8 cellular contexts compared by ENCODE assay signal in the genomic region with DNA sequence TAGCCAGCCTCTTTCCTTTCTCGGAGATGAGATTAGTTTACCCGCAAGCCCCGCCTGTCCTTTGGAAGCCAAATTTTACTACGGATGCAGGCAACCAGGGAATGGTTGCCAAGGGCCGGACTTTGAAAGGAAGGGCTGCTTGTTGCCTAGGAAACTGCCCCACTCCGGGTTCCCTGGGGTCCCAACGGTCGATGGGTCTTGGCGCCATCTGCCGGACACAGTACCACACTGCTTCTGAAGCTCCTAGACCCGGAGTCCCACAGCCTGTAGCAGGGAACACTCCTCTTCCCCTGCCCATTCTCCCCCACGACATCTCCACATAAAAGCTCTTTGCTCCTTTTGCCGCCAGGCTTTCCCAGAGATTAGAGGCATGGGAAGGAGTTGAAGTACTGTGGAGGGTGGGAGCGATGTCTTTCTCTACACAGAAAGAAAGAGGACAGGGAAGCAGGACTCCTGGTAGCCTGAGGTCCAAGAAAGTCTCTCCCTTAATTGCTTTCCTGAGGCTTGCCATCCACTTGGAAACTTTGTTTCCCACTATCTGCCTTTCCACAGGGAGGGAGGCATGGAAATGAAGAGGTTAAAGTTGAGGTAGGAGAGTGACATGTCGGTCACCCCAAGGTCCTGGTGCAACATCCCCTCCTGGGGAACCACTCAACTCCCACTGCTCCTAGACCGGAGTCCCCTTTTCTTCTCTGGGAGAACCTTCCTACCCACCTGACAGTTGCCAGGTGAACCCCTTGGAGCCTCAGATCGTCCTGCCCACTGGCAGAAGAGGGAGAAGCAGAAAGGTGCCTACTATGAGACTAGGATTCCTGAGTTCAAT. TPM values are rescaled to one million over a fixed set of nuclear protein-coding genes. Genes with fewer than 3 reads are reported as not detected.
DNase-seq lines count a peak whose midpoint lies in the region; FAIRE-seq and TF ChIP-seq lines count a peak whose summit lies in the region.

No MANE protein-coding gene starts in this region.

- dilution Hi-C loops in mammary epithelial cell (cut with HindIII; ENCODE audit: low sequenced_read_pairs) = no loop called here
- dilution Hi-C loops in keratinocyte (cut with MboI; ENCODE audit: extremely low pct_ligation_motif_present, low sequenced_read_pairs) = no loop called here

- H3K9me1 ChIP-seq in keratinocyte (ENCODE audit: control insufficient read depth, extremely low read depth, insufficient read depth, low read length) = no peaks in the 10 kb centered on the region

- no peak overlapping the region for H3K4me3 ChIP-seq in mammary epithelial cell (replicated peaks in 1 of 3; ENCODE audit: insufficient read depth in 1 of 3, low read depth in 2 of 3, low read length in 3 of 3)
- no peak overlapping the region for H3K4me3 ChIP-seq in keratinocyte (ENCODE audit: control insufficient read depth in 2 of 3, extremely low read depth in 1 of 3, insufficient read depth in 2 of 3, low read depth in 1 of 3, low read length in 3 of 3)

- CTCF ChIA-PET in HEK293T (lab: Yijun Ruan, JAX) = interaction anchor here (0.7 to 5.7 kb wide), 11 partner anchors 10 to 43 kb away, joined by 3 to 122 read pairs (median 7); a partner anchor contains a TSS
- CTCF ChIA-PET in mammary epithelial cell (lab: Charles Lee; ENCODE audit: low non-redundant PET) = interaction anchor here (0.8 to 2.8 kb wide), 3 partner anchors 27 to 40 kb away, joined by 3 to 17 read pairs (median 15); no protein-coding TSS in a partner anchor

- H3K36me3 ChIP-seq in mammary epithelial cell (ENCODE audit: insufficient read depth, low read length) (no peaks in the 10 kb centered on the region), keratinocyte (ENCODE audit: control insufficient read depth in 2 of 2, extremely low read depth in 1 of 2, insufficient read depth in 2 of 2, low read length in 2 of 2) (no peaks in the 10 kb centered on the region)

- POLR2A ChIA-PET in HEK293T (lab: Yijun Ruan, JAX) = interaction anchor here (1.1 to 2.0 kb wide), 2 partner anchors 40 to 44 kb away, joined by 3 to 9 read pairs; a partner anchor contains a TSS

- H3K4me2 ChIP-seq in mammary epithelial cell (ENCODE audit: insufficient read depth, low read depth, low read length) = no peak overlapping the region
- no peak overlapping the region for H3K4me2 ChIP-seq in keratinocyte (ENCODE audit: control insufficient read depth, extremely low read depth, insufficient read depth, low read depth, low read length)

- H3K27me3 ChIP-seq in mammary epithelial cell (ENCODE audit: insufficient read depth, low read length) (no peaks in the 10 kb centered on the region), keratinocyte (ENCODE audit: control insufficient read depth, extremely low read depth, insufficient read depth, low read length) (peaks cover 16% of the 10 kb centered on the region)

- H3K27ac ChIP-seq in VCaP (no peak overlapping the region), mammary epithelial cell (ENCODE audit: insufficient read depth, low read depth, low read length) (no peak overlapping the region), keratinocyte (ENCODE audit: control insufficient read depth, insufficient read depth, low read length) (no peak overlapping the region)

- FAIRE-seq in G401.6 (lab: Jason Lieb, UNC) = peak; percentile 84
- FAIRE-seq in keratinocyte (lab: Jason Lieb, UNC) = no peak

- 16% methylated on average over 14 of the region's 17 CpGs for WGBS in mammary epithelial cell (ENCODE audit: low coverage, missing lambda C conversion rate)

- DNase-seq in HEK293T (ENCODE audit: extremely low spot score) = peak; percentile 93
- DNase-seq in NCI-H1930 (lab: John Stamatoyannopoulos, UW) = peak; percentile 54 to 76
- peak; percentile 39 for DNase-seq in mammary epithelial cell
- no peak for DNase-seq in keratinocyte (ENCODE audit: low read depth, low spot score)
- peak; percentile 64 for DNase-seq in stimulated activated CD4-positive, alpha-beta T cell treated with anti-CD3 and anti-CD28 coated beads, Interleukin-1b, Interleukin-23, amount 100 ng/mL, for 48 hours
- no peak for DNase-seq in NCI-H187 treated with DMSO at 0.1 percent for 48 hours (lab: John Stamatoyannopoulos, UW)

- H4K20me1 ChIP-seq in mammary epithelial cell (ENCODE audit: insufficient read depth, low read length) (no peaks in the 10 kb centered on the region), keratinocyte (ENCODE audit: control insufficient read depth, extremely low read depth, insufficient read depth, low read length) (no peaks in the 10 kb centered on the region)

- peak; percentile 95 for TF ChIP-seq CTCF in VCaP (conservative IDR thresholded peaks at IDR 0.05)
- peak; percentile 75 to 89 for TF ChIP-seq CTCF in mammary epithelial cell (conservative IDR thresholded peaks at IDR 0.05 in 1 of 2, IDR thresholded peaks at IDR 0.05 in 1 of 2; ENCODE audit: extremely low read depth in 1 of 2, insufficient read depth in 1 of 2, low read depth in 1 of 2, low read length in 2 of 2)
- TF ChIP-seq CTCF in keratinocyte (optimal IDR thresholded peaks at IDR 0.05 in 1 of 3, IDR thresholded peaks at IDR 0.05 in 1 of 3, conservative IDR thresholded peaks at IDR 0.05 in 1 of 3; ENCODE audit: extremely low read depth in 1 of 3, insufficient read depth in 2 of 3, low read length in 3 of 3) = peak; percentile 85 to 94 (median 86)

- H2AFZ ChIP-seq in mammary epithelial cell (ENCODE audit: low read depth, low read length) (no peak overlapping the region), keratinocyte (ENCODE audit: control insufficient read depth, low read length) (no peak overlapping the region)

- BruUV-seq in mammary epithelial cell (replicated peaks; lab: Mats Ljungman, UMichigan) = no TSS peak

- intact Hi-C loops in mammary epithelial cell (cut with micrococcal nuclease) = loop anchor here (1.0 kb wide), 2 partner anchors 36 to 41 kb away; no protein-coding TSS in a partner anchor

- H3K4me1 ChIP-seq in mammary epithelial cell (ENCODE audit: insufficient read depth, low read length) = no peaks in the 10 kb centered on the region
- H3K4me1 ChIP-seq in keratinocyte (ENCODE audit: control insufficient read depth, extremely low read depth, insufficient read depth, low read length) = no peaks in the 10 kb centered on the region

- H3K79me2 ChIP-seq in mammary epithelial cell (ENCODE audit: insufficient read depth, low read length) = no peaks in the 10 kb centered on the region
- no peaks in the 10 kb centered on the region for H3K79me2 ChIP-seq in keratinocyte (ENCODE audit: control insufficient read depth, insufficient read depth, low read length)

- H3K9ac ChIP-seq in mammary epithelial cell (ENCODE audit: insufficient read depth, low read length) = no peak overlapping the region
- no peak overlapping the region for H3K9ac ChIP-seq in keratinocyte (ENCODE audit: control insufficient read depth, extremely low read depth, insufficient read depth, low read length)

- in situ Hi-C loops in mammary epithelial cell (cut with MboI; ENCODE audit: low sequenced_read_pairs in 2 of 2) = no loop called here

- H3K9me3 ChIP-seq in mammary epithelial cell (replicated peaks; ENCODE audit: insufficient read depth, low read length) (no peaks in the 10 kb centered on the region), keratinocyte (ENCODE audit: control insufficient read depth, low read depth, low read length) (no peaks in the 10 kb centered on the region)

TF ChIP-seq in HEK293T, 16 proteins besides CTCF, POLR2A, EP300 and RAD21 (continues in another document):
- TF ChIP-seq ARNT (IDR thresholded peaks at IDR 0.05) (no peak), SUZ12 (IDR thresholded peaks at IDR 0.05) (no peak), NFRKB (IDR thresholded peaks at IDR 0.05) (no peak), HDGF (IDR thresholded peaks at IDR 0.05; ENCODE audit: borderline replicate concordance) (no peak), L3MBTL2 (conservative IDR thresholded peaks at IDR 0.05) (no peak), CTBP1 (IDR thresholded peaks at IDR 0.05; ENCODE audit: borderline replicate concordance) (no peak), FOXA1 (IDR thresholded peaks at IDR 0.05) (no peak)

RNA-seq across cellular contexts. Expression of a gene that starts 21.9 kb away (rescaled TPM):
- total RNA-seq in mammary epithelial cell = 10 to 100 TPM; 50.5 to 92.3 TPM
- polyA plus RNA-seq in mammary epithelial cell (70.6 TPM), keratinocyte (50.0 to 62.5 TPM (median 56.2 TPM) in 3 replicates)
- polyA minus RNA-seq in mammary epithelial cell (144 TPM), keratinocyte (77.7 to 199 TPM (median 83.4 TPM) in 3 replicates)
- polyA plus RNA-seq in keratinocyte (2011; ENCODE audit: low read depth) = 16.9 TPM
- 32.5 and 55.4 TPM in 2 replicates for polyA plus RNA-seq in keratinocyte (2011; cell fraction: cytosol; rRNA removed)
- 55.2 and 60.9 TPM in 2 replicates for polyA plus RNA-seq in keratinocyte (2011; cell fraction: nucleus; rRNA removed)
- 21.8 and 72.4 TPM in 2 replicates for polyA plus RNA-seq in keratinocyte (2012; ENCODE audit: low replicate concordance)
- polyA minus RNA-seq in keratinocyte (2011; cell fraction: cytosol; rRNA and poly(A)+ RNA removed) = 80.6 TPM
- 36.9 and 47.0 TPM in 2 replicates for polyA minus RNA-seq in keratinocyte (2011; cell fraction: nucleus; rRNA and poly(A)+ RNA removed)

RNA-seq across cellular contexts. Expression of a gene that starts 26.4 kb away (rescaled TPM):
- under 1 TPM; 0.17 to 0.47 TPM for total RNA-seq in mammary epithelial cell
- polyA plus RNA-seq in mammary epithelial cell (0.26 TPM), keratinocyte (0.12 to 0.23 TPM (median 0.12 TPM) in 3 replicates)
- polyA minus RNA-seq in mammary epithelial cell (not detected), keratinocyte (not detected in 3 replicates)
- not detected for polyA plus RNA-seq in keratinocyte (2011; ENCODE audit: low read depth)
- polyA plus RNA-seq in keratinocyte (2011; cell fraction: cytosol; rRNA removed) = 0.08 and 0.10 TPM in 2 replicates
- 0.59 and 0.79 TPM in 2 replicates for polyA plus RNA-seq in keratinocyte (2011; cell fraction: nucleus; rRNA removed)
- 0.18 and 0.76 TPM in 2 replicates for polyA plus RNA-seq in keratinocyte (2012; ENCODE audit: low replicate concordance)
- not detected for polyA minus RNA-seq in keratinocyte (2011; cell fraction: cytosol; rRNA and poly(A)+ RNA removed)
- polyA minus RNA-seq in keratinocyte (2011; cell fraction: nucleus; rRNA and poly(A)+ RNA removed) = 0.54 TPM in 1 of 2 replicates, not detected in the other

RNA-seq across cellular contexts. Expression of a gene that starts 44.2 kb away (rescaled TPM):
- 10 to 100 TPM; 10.7 to 46.9 TPM for total RNA-seq in mammary epithelial cell
- polyA plus RNA-seq in mammary epithelial cell (20.8 TPM), keratinocyte (16.7 to 36.4 TPM (median 30.4 TPM) in 3 replicates)
- polyA minus RNA-seq in mammary epithelial cell (6.0 TPM), keratinocyte (4.2 to 10.5 TPM (median 6.3 TPM) in 3 replicates)
- polyA plus RNA-seq in keratinocyte (2011; ENCODE audit: low read depth) = 36.5 TPM
- 16.6 and 19.4 TPM in 2 replicates for polyA plus RNA-seq in keratinocyte (2011; cell fraction: cytosol; rRNA removed)
- polyA plus RNA-seq in keratinocyte (2011; cell fraction: nucleus; rRNA removed) = 54.0 and 67.1 TPM in 2 replicates
- polyA plus RNA-seq in keratinocyte (2012; ENCODE audit: low replicate concordance) = 29.8 and 40.8 TPM in 2 replicates
- 15.3 TPM for polyA minus RNA-seq in keratinocyte (2011; cell fraction: cytosol; rRNA and poly(A)+ RNA removed)
- 8.0 and 19.0 TPM in 2 replicates for polyA minus RNA-seq in keratinocyte (2011; cell fraction: nucleus; rRNA and poly(A)+ RNA removed)

Comparison
In these comparisons a context has a peak if more than half of its experiments do, and no peak if none do; other contexts are left out.
1. DNase-seq: peak in HEK293T (single experiment), NCI-H1930 (2 of 2), mammary epithelial cell (single experiment) and stimulated activated CD4-positive, alpha-beta T cell treated with anti-CD3 and anti-CD28 coated beads, Interleukin-1b, Interleukin-23, amount 100 ng/mL, for 48 hours (single experiment); none in keratinocyte (single experiment) and NCI-H187 treated with DMSO at 0.1 percent for 48 hours (single experiment).
2. Peak in every context shown above with its lines, with median percentiles within 50 percentile points of each other: CTCF ChIP-seq.